In the genomic region with DNA sequence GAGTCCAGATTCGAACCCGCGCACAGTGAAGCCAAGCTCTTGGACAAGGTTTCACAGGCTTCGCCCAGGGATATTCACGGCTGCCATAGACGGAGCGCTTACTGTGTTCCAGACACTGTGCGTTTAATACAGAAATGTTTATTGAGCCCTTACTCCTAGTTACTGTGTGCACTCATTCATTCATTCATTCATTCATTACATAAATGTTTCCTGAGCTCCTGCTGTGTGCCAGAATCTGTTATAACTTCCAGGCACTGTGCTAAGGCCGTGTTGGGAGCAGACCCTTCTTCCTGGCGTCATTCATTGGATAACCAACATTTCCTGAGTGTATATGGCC, we compare ENCODE assay signal across 8 cellular contexts. TPM values are rescaled to one million over a fixed set of nuclear protein-coding genes. Genes with fewer than 3 reads are reported as not detected.
DNase-seq lines count a peak whose midpoint lies in the region; ATAC-seq and TF ChIP-seq lines count a peak whose summit lies in the region.

No MANE protein-coding gene starts in this region.

- intact Hi-C loops in CD14-positive monocyte (cut with micrococcal nuclease) (loop anchor here (5.0 to 10.0 kb wide), 4 partner anchors 127 to 317 kb away; partner anchors contain the start of gene MAP1LC3B2 (in 1 of the 2)), sciatic nerve (cut with DNase I) (loop anchor here (10.0 kb wide), 1 partner anchor 327 kb away; no protein-coding TSS in a partner anchor)

- H3K4me1 ChIP-seq in effector memory CD4-positive, alpha-beta T cell (ENCODE audit: control insufficient read depth, insufficient read depth, low read length, poor library complexity, severe bottlenecking): peaks cover 16% of the 10 kb centered on the region

- peak overlapping the region; percentile 80 to 86 for H3K4me3 Mint-ChIP-seq in CD14-positive monocyte
- H3K4me3 Mint-ChIP-seq in neural crest cell: peak overlapping the region; percentile 93

- no peak overlapping the region for H3K27ac ChIP-seq in effector memory CD4-positive, alpha-beta T cell (ENCODE audit: insufficient read depth, low read length, poor library complexity, severe bottlenecking)

- H3K9me3 ChIP-seq in effector memory CD4-positive, alpha-beta T cell (ENCODE audit: control insufficient read depth, low read length): no peaks in the 10 kb centered on the region

- peak overlapping the region; percentile 23 for H3K4me3 ChIP-seq in effector memory CD4-positive, alpha-beta T cell (ENCODE audit: insufficient read depth, low read depth, low read length, poor library complexity, severe bottlenecking)

- peak overlapping the region; percentile 73 to 93 (median 87) for H3K27ac Mint-ChIP-seq in CD14-positive monocyte
- H3K27ac Mint-ChIP-seq in neural crest cell (ENCODE audit: unreplicated experiment): peak overlapping the region; percentile 88

- H3K9me3 Mint-ChIP-seq in CD14-positive monocyte (no peaks in the 10 kb centered on the region), neural crest cell (no peaks in the 10 kb centered on the region)

- no peaks in the 10 kb centered on the region for H3K27me3 ChIP-seq in effector memory CD4-positive, alpha-beta T cell (replicated peaks; ENCODE audit: control insufficient read depth, insufficient read depth, low read length, poor library complexity, severe bottlenecking)

- DNase-seq in CD14-positive monocyte (ENCODE audit: low spot score) (no peak), MV-4-11 (lab: John Stamatoyannopoulos, UW) (peak; percentile 35), neural crest cell (ENCODE audit: low read depth, low spot score) (no peak), sciatic nerve (ENCODE audit: low spot score) (no peak), NCI-H2081 treated with DMSO at 0.1 percent for 48 hours (lab: John Stamatoyannopoulos, UW) (no peak)
- no peak for DNase-seq in effector memory CD4-positive, alpha-beta T cell
- DNase-seq in stimulated activated CD4-positive, alpha-beta T cell treated with anti-CD3 and anti-CD28 coated beads, Interleukin-15, amount 100 ng/mL, for 24 hours: no peak

- H3K4me1 Mint-ChIP-seq in CD14-positive monocyte (peaks cover 69% of the 10 kb centered on the region), neural crest cell (peaks cover 54% of the 10 kb centered on the region)

- ATAC-seq in GM18511 (IDR thresholded peaks at IDR 0.05; ENCODE audit: unreplicated experiment) (no peak), sciatic nerve (no peak)

- H3K36me3 Mint-ChIP-seq in CD14-positive monocyte (peaks cover 3 to 4% of the 10 kb centered on the region in 2 donors), neural crest cell (ENCODE audit: low read depth) (no peaks in the 10 kb centered on the region)

- TF ChIP-seq CTCF in CD14-positive monocyte (IDR thresholded peaks at IDR 0.05) (no peak), neural crest cell (conservative IDR thresholded peaks at IDR 0.05) (no peak)

- no peaks in the 10 kb centered on the region for H3K36me3 ChIP-seq in effector memory CD4-positive, alpha-beta T cell (ENCODE audit: control insufficient read depth, insufficient read depth, low read length)

- H3K27me3 Mint-ChIP-seq in CD14-positive monocyte (ENCODE audit: low read depth in 3 of 3) (peaks cover 0 to 1% (median 1%) of the 10 kb centered on the region in 3 donors), neural crest cell (ENCODE audit: low read depth) (no peaks in the 10 kb centered on the region)

RNA-seq across cellular contexts. Expression of gene MED13L, which starts 0.7 kb away (rescaled TPM):
- polyA plus RNA-seq in CD14-positive monocyte: 1 to 10 TPM; 4.4 to 7.5 TPM
- total RNA-seq in neural crest cell (89.0 and 90.1 TPM in 2 replicates), sciatic nerve (193 TPM)
